20 cellular contexts compared by ENCODE assay signal in the genomic region with DNA sequence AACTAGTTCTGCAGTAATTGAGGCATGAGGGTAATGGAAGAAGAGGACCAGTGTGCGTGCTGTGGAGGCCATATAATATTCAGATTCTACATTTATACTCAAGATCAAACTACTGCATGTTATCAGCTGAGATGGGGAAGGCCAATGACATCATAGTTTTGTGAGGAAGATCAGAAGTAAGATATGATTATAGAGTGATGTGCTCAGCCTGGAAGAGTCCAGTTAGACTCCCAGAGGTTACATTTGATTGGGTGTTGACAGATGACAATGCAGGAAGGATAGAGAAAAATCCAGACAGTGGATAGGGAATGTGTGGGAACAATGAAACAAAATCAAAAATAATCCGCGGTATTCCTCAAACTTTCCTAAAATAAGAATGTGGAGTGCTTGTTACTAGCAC. TPM values are rescaled to one million over a fixed set of nuclear protein-coding genes. Genes with fewer than 3 reads are reported as not detected.
DNase-seq lines count a peak whose midpoint lies in the region; ATAC-seq, FAIRE-seq and TF ChIP-seq lines count a peak whose summit lies in the region.
"Had no signal": no experiment of that assay in that cellular context is flagged by ENCODE, and none has a peak within 500 bp of the region (broad histone marks: within the 10 kb centered on the region; RNA-seq: fewer than 3 reads in every experiment).

No MANE protein-coding gene starts in this region.

- H3K79me2 ChIP-seq in HepG2 (ENCODE audit: insufficient read depth, low read length) = peaks cover 24% of the 10 kb centered on the region
- peaks cover 11% of the 10 kb centered on the region for H3K79me2 ChIP-seq in GM12878 (ENCODE audit: control insufficient read depth, insufficient read depth, low read length)

- POLR2A ChIA-PET in HepG2 (lab: Yijun Ruan, JAX) (no interaction called here), HEK293 (lab: Yijun Ruan, JAX) (no interaction called here), GM12878 (lab: Charles Lee) (interaction anchor here (2.0 kb wide), 1 partner anchor 34 kb away, joined by 8 read pairs; no protein-coding TSS in a partner anchor)

- H3K4me2 ChIP-seq in HepG2 (ENCODE audit: low read depth, low read length) (no peak overlapping the region), GM12878 (ENCODE audit: control insufficient read depth, insufficient read depth) (no peak overlapping the region)
- H3K4me2 ChIP-seq: BLaER1 treated with 17β-estradiol and CSF1 and Interleukin-3, amounts not matched to agents 10 nM and 100 nM had no signal

- H3K36me3 Mint-ChIP-seq in activated naive CD8-positive, alpha-beta T cell treated with anti-CD3 and anti-CD28 coated beads, Interleukin-2, amount 50 U/mL, for 24 hours (ENCODE audit: low read depth) = no peaks in the 10 kb centered on the region
- H3K36me3 Mint-ChIP-seq: CD8-positive, alpha-beta T cell had no signal

- H3K27ac Mint-ChIP-seq in activated naive CD8-positive, alpha-beta T cell treated with anti-CD3 and anti-CD28 coated beads, Interleukin-2, amount 50 U/mL, for 24 hours = no peak overlapping the region
- H3K27ac Mint-ChIP-seq: B cell, IgD-negative memory B cell had no signal

- no peak overlapping the region for H2AFZ ChIP-seq in HepG2 (ENCODE audit: low read length)
- H2AFZ ChIP-seq in GM12878 (ENCODE audit: control insufficient read depth, low read depth, low read length) = no peak overlapping the region

- RAD21 ChIA-PET in GM12878 (lab: Charles Lee; ENCODE audit: unreplicated experiment) = interaction anchor here (3.2 kb wide), 1 partner anchor 106 kb away, joined by 16 read pairs; no protein-coding TSS in a partner anchor

- H3K27ac ChIP-seq in HepG2 (ENCODE audit: extremely low read length, insufficient read depth, low read length) = no peak overlapping the region
- no peak overlapping the region for H3K27ac ChIP-seq in right lobe of liver
- no peak overlapping the region for H3K27ac ChIP-seq in HEK293 (ENCODE audit: extremely low read depth, low read depth, low read length)
- no peak overlapping the region for H3K27ac ChIP-seq in GM12878 (ENCODE audit: control insufficient read depth, insufficient read depth)
- H3K27ac ChIP-seq: BLaER1 treated with 17β-estradiol and CSF1 and Interleukin-3, amounts not matched to agents 10 nM and 100 nM; HL-60 had no signal

- no peak overlapping the region for H3K4me3 ChIP-seq in HepG2 (replicated peaks in 1 of 3; ENCODE audit: insufficient read depth in 1 of 3, low read depth in 2 of 3, low read length in 3 of 3)
- no peak overlapping the region for H3K4me3 ChIP-seq in right lobe of liver
- no peak overlapping the region for H3K4me3 ChIP-seq in HEK293 (ENCODE audit: low read depth, low read length)
- no peak overlapping the region for H3K4me3 ChIP-seq in GM12878
- H3K4me3 ChIP-seq: BLaER1 treated with 17β-estradiol and CSF1 and Interleukin-3, amounts not matched to agents 10 nM and 100 nM had no signal

- peaks cover 2% of the 10 kb centered on the region for H3K27me3 Mint-ChIP-seq in activated naive CD8-positive, alpha-beta T cell treated with anti-CD3 and anti-CD28 coated beads, Interleukin-2, amount 50 U/mL, for 24 hours
- H3K27me3 Mint-ChIP-seq: B cell had no signal

- peaks cover 25% of the 10 kb centered on the region for H3K4me1 Mint-ChIP-seq in activated naive CD8-positive, alpha-beta T cell treated with anti-CD3 and anti-CD28 coated beads, Interleukin-2, amount 50 U/mL, for 24 hours

- SMC1A ChIA-PET in GM12878 (lab: Charles Lee; ENCODE audit: uncharacterized antibody, unreplicated experiment) = interaction anchor here (3.9 to 7.1 kb wide), 3 partner anchors 8 to 28 kb away, joined by 19 to 67 read pairs (median 22); no protein-coding TSS in a partner anchor

- TF ChIP-seq EP300 in HepG2 (IDR thresholded peaks at IDR 0.05; ENCODE audit: low read depth in 2 of 2, low read length in 2 of 2) (no peak), HepG2 (CRISPR knock-in tag; IDR thresholded peaks at IDR 0.05; ENCODE audit: borderline replicate concordance) (no peak), GM12878 (IDR thresholded peaks at IDR 0.05; ENCODE audit: borderline replicate concordance in 1 of 2, control insufficient read depth in 1 of 2, low read depth in 2 of 2, low read length in 2 of 2) (no peak)

- no peaks in the 10 kb centered on the region for H4K20me1 ChIP-seq in HepG2 (ENCODE audit: insufficient read depth, low read length)
- no peaks in the 10 kb centered on the region for H4K20me1 ChIP-seq in GM12878 (ENCODE audit: control insufficient read depth, insufficient read depth)

- H3K9me3 Mint-ChIP-seq in activated naive CD8-positive, alpha-beta T cell treated with anti-CD3 and anti-CD28 coated beads, Interleukin-2, amount 50 U/mL, for 24 hours = no peaks in the 10 kb centered on the region
- H3K9me3 Mint-ChIP-seq: CD8-positive, alpha-beta T cell had no signal

- CTCF ChIA-PET in HepG2 (lab: Yijun Ruan, JAX; ENCODE audit: low intra/inter-chr PET ratio, low total read pairs) (no interaction called here), HEK293 (lab: Yijun Ruan, JAX) (interaction anchor here (1.0 kb wide), 1 partner anchor 96 kb away, joined by 4 read pairs; no protein-coding TSS in a partner anchor), GM12878 (lab: Yijun Ruan, JAX) (interaction anchor here (1.0 to 4.4 kb wide), 5 partner anchors 8 to 107 kb away, joined by 3 to 35 read pairs (median 4); no protein-coding TSS in a partner anchor)

- DNase-seq in HepG2 (ENCODE audit: low spot score) (no peak), right lobe of liver (no peak), GM12878 (ENCODE audit: low read depth, low spot score) (no peak), AG20443 (ENCODE audit: low spot score) (no peak), mesenteric fat pad (ENCODE audit: low spot score) (no peak)
- no peak for DNase-seq in activated naive CD8-positive, alpha-beta T cell treated with anti-CD3 and anti-CD28 coated beads, Interleukin-2, amount 50 U/mL, for 24 hours
- DNase-seq: 8988T; Calu3; CD8-positive, alpha-beta T cell; DMS79 treated with DMSO at 0.1 percent for 48 hours; EL; GOT3; H7; KG1 had no signal

- ATAC-seq in HepG2 (no peak), right lobe of liver (no peak), GM12878 (peak; percentile 41)
- ATAC-seq in activated naive CD8-positive, alpha-beta T cell treated with anti-CD3 and anti-CD28 coated beads, Interleukin-2, amount 50 U/mL, for 24 hours = no peak
- ATAC-seq: CD8-positive, alpha-beta T cell had no signal

- TF ChIP-seq POLR2A in HepG2 (IDR thresholded peaks at IDR 0.05; ENCODE audit: insufficient read depth in 1 of 2, low read depth in 2 of 2, low read length in 2 of 2) (no peak), right lobe of liver (IDR thresholded peaks at IDR 0.05) (no peak), GM12878 (IDR thresholded peaks at IDR 0.05; ENCODE audit: low read depth, low read length) (no peak)

- TF ChIP-seq RAD21 in HepG2 (CRISPR knock-in tag; IDR thresholded peaks at IDR 0.05) = no peak
- TF ChIP-seq RAD21 in GM12878 (IDR thresholded peaks at IDR 0.05; ENCODE audit: insufficient read depth, low read depth, low read length) = no peak

- TF ChIP-seq CTCF in HepG2 (CRISPR knock-in tag; IDR thresholded peaks at IDR 0.05) = no peak
- TF ChIP-seq CTCF in right lobe of liver (IDR thresholded peaks at IDR 0.05) = no peak
- no peak for TF ChIP-seq CTCF in HEK293 (tag by site-specific recombination; IDR thresholded peaks at IDR 0.05)
- no peak for TF ChIP-seq CTCF in GM12878 (IDR thresholded peaks at IDR 0.05 in 2 of 3, conservative IDR thresholded peaks at IDR 0.05 in 1 of 3; ENCODE audit: control insufficient read depth in 2 of 3, extremely low read depth in 1 of 3, insufficient read depth in 1 of 3, low read depth in 3 of 3, low read length in 3 of 3)

- FAIRE-seq in HepG2 (lab: Jason Lieb, UNC) (no peak), GM12878 (lab: Jason Lieb, UNC) (no peak)
- FAIRE-seq: GM18507 had no signal

- H3K9me3 ChIP-seq in HepG2 (ENCODE audit: low read length) = peaks cover 10% of the 10 kb centered on the region; the same call in 1 of the 2 replicates
- peaks cover 0 to 2% (median 0%) of the 10 kb centered on the region in 4 donors for H3K9me3 ChIP-seq in right lobe of liver
- H3K9me3 ChIP-seq in HEK293 (ENCODE audit: control insufficient read depth, insufficient read depth, low read depth, low read length) = no peaks in the 10 kb centered on the region
- H3K9me3 ChIP-seq in GM12878 (replicated peaks; ENCODE audit: control insufficient read depth, insufficient read depth, low read length) = peaks cover 8% of the 10 kb centered on the region; the same call in 2 of the 3 replicates

- BruUV-seq in HepG2 (replicated peaks; lab: Mats Ljungman, UMichigan) = no TSS peak
- BruUV-seq in GM12878 (replicated peaks; lab: Mats Ljungman, UMichigan) = no TSS peak

- H3K36me3 ChIP-seq in HepG2 (replicated peaks in 1 of 2; ENCODE audit: control insufficient read depth in 1 of 2, insufficient read depth in 2 of 2, low read length in 2 of 2) (0 out of 5 replicates have a peak, but pooled peaks cover 0 to 4% of the 10 kb centered on the region in 2 experiments), right lobe of liver (no peaks in the 10 kb centered on the region), HEK293 (ENCODE audit: control insufficient read depth in 2 of 2, insufficient read depth in 1 of 2, low read length in 2 of 2) (no peaks in the 10 kb centered on the region), GM12878 (ENCODE audit: control insufficient read depth in 2 of 2, insufficient read depth in 2 of 2, low read length in 1 of 2) (no peaks in the 10 kb centered on the region)

- in situ Hi-C loops in HepG2 (cut with HindIII; ENCODE audit: extremely low pct_ligation_motif_present, low pct_unique_long_range_greater_than_20kb) = no loop called here
- in situ Hi-C loops in GM12878 (cut with MboI) = no loop called here

- WGBS in HepG2 (ENCODE audit: low lambda C conversion rate) = 99% methylated on average over 3 of the region's 3 CpGs
- WGBS in right lobe of liver (ENCODE audit: insufficient coverage, low coverage, low lambda C conversion rate, missing lambda C conversion rate) = 97% methylated on average over 3 of the region's 3 CpGs
- 97% methylated on average over 3 of the region's 3 CpGs for WGBS in GM12878 (ENCODE audit: insufficient coverage, insufficient replicate concordance, low lambda C conversion rate, missing lambda C conversion rate)

- no peak overlapping the region for H3K9ac ChIP-seq in HepG2 (ENCODE audit: insufficient read depth, low read depth, low read length)
- no peak overlapping the region for H3K9ac ChIP-seq in GM12878 (ENCODE audit: control insufficient read depth, insufficient read depth, low read length)
- H3K9ac ChIP-seq: BLaER1 treated with 17β-estradiol and CSF1 and Interleukin-3, amounts not matched to agents 10 nM and 100 nM had no signal

- H3K4me1 ChIP-seq in HepG2 (ENCODE audit: insufficient read depth, low read length) (peaks cover 30% of the 10 kb centered on the region), right lobe of liver (peaks cover 0 to 40% (median 21%) of the 10 kb centered on the region in 4 donors), HEK293 (ENCODE audit: control insufficient read depth, insufficient read depth, low read length) (no peaks in the 10 kb centered on the region), GM12878 (ENCODE audit: control insufficient read depth, insufficient read depth, low read length) (peaks cover 10% of the 10 kb centered on the region)
- H3K4me1 ChIP-seq: BLaER1 treated with 17β-estradiol and CSF1 and Interleukin-3, amounts not matched to agents 10 nM and 100 nM had no signal

- H3K27me3 ChIP-seq in HepG2 (ENCODE audit: control insufficient read depth in 1 of 2, insufficient read depth in 2 of 2, low read length in 2 of 2) (no peaks in the 10 kb centered on the region), right lobe of liver (no peaks in the 10 kb centered on the region), GM12878 (replicated peaks in 1 of 2; ENCODE audit: control insufficient read depth in 2 of 2, insufficient read depth in 2 of 2, low read length in 1 of 2) (no peaks in the 10 kb centered on the region)
- H3K27me3 ChIP-seq: BLaER1 treated with 17β-estradiol and CSF1 and Interleukin-3, amounts not matched to agents 10 nM and 100 nM had no signal

- no peak overlapping the region for H3K4me3 Mint-ChIP-seq in activated naive CD8-positive, alpha-beta T cell treated with anti-CD3 and anti-CD28 coated beads, Interleukin-2, amount 50 U/mL, for 24 hours
- H3K4me3 Mint-ChIP-seq: B cell; CD8-positive, alpha-beta T cell had no signal

- intact Hi-C loops in HepG2 (cut with micrococcal nuclease; ENCODE audit: unreplicated experiment) (loop anchor here (2.0 kb wide), 1 partner anchor 34 kb away; the partner anchor contains the start of gene GOLIM4), right lobe of liver (cut with DNase I) (no loop called here), GM12878 (cut with micrococcal nuclease; ENCODE audit: unreplicated experiment) (loop anchor here (2.0 kb wide), 1 partner anchor 34 kb away; the partner anchor contains the start of gene GOLIM4)

RNA-seq across cellular contexts. Expression of gene GOLIM4, which starts 35.4 kb away (rescaled TPM):
- total RNA-seq in HepG2 (2016; rRNA removed; fragmentation: Illumina TruSeq; extraction: Trizol) (31.5 and 47.7 TPM in 2 replicates), right lobe of liver (10 to 100 TPM; 33.3 to 44.9 (median 36.6) TPM), GM12878 (2014; rRNA removed) (19.4 and 22.0 TPM in 2 replicates), GM12878 (2014; rRNA removed; fragmentation: Illumina TruSeq; extraction: Trizol) (25.2 and 26.2 TPM in 2 replicates), GM12878 (2021) (19.3 and 20.1 TPM in 2 replicates), mesenteric fat pad (26.0 TPM)
- 7.7 and 9.3 TPM in 2 replicates for total RNA-seq in HepG2 (2016; cell fraction: cytosol; rRNA removed; fragmentation: Illumina TruSeq; extraction: Trizol; ENCODE audit: low read depth)
- 33.4 and 49.5 TPM in 2 replicates for total RNA-seq in HepG2 (2016; cell fraction: insoluble cytoplasmic fraction; rRNA removed; fragmentation: Illumina TruSeq; extraction: Trizol)
- 11.5 and 12.4 TPM in 2 replicates for total RNA-seq in HepG2 (2016; cell fraction: membrane; rRNA removed; fragmentation: Illumina TruSeq; extraction: Trizol)
- total RNA-seq in HepG2 (2016; cell fraction: nucleus; rRNA removed; fragmentation: Illumina TruSeq; extraction: Trizol) = 45.0 and 48.7 TPM in 2 replicates
- polyA plus RNA-seq in HepG2 (2011; rRNA removed) (10.8 and 10.9 TPM in 2 replicates), GM12878 (2011; rRNA removed) (11.7 and 12.9 TPM in 2 replicates), GM12878 (2014; fragmentation: Illumina TruSeq; extraction: Trizol) (24.2 and 24.6 TPM in 2 replicates), GM12878 (2014; fragmentation: Nextera tagmentation; extraction: Ambion mirVana) (10 to 100 TPM; 11.1 to 14.6 TPM), GM12878 (2014; rRNA removed) (14.4 TPM in 2 replicates), GM12878 (2016; fragmentation: Nextera tagmentation; extraction: Ambion mirVana) (10 to 100 TPM; 26.6 to 32.4 TPM)
- polyA plus RNA-seq in HepG2 (2011; cell fraction: cytosol; rRNA removed) = 13.3 and 13.6 TPM in 2 replicates
- 12.0 and 12.4 TPM in 2 replicates for polyA plus RNA-seq in HepG2 (2011; cell fraction: nucleus; rRNA removed)
- polyA plus RNA-seq in HepG2 (2012) = 26.9 and 28.2 TPM in 2 replicates
- polyA plus RNA-seq in HepG2 (2016; cell fraction: cytosol; fragmentation: Illumina TruSeq; extraction: Trizol; ENCODE audit: low read depth) = 1.1 and 1.4 TPM in 2 replicates
- polyA plus RNA-seq in HepG2 (2016; cell fraction: insoluble cytoplasmic fraction; fragmentation: Illumina TruSeq; extraction: Trizol; ENCODE audit: low read depth) = 26.8 and 32.2 TPM in 2 replicates
- 3.4 and 3.7 TPM in 2 replicates for polyA plus RNA-seq in HepG2 (2016; cell fraction: membrane; fragmentation: Illumina TruSeq; extraction: Trizol; ENCODE audit: low read depth)
- polyA plus RNA-seq in HepG2 (2016; cell fraction: nucleus; fragmentation: Illumina TruSeq; extraction: Trizol; ENCODE audit: insufficient read depth, low read depth) = 44.3 and 45.5 TPM in 2 replicates
- polyA minus RNA-seq in HepG2 (2011; rRNA and poly(A)+ RNA removed; ENCODE audit: low replicate concordance) = 15.3 and 32.9 TPM in 2 replicates
- polyA minus RNA-seq in HepG2 (2011; cell fraction: cytosol; rRNA and poly(A)+ RNA removed) = 24.1 and 25.6 TPM in 2 replicates
- polyA minus RNA-seq in HepG2 (2011; cell fraction: nucleus; rRNA and poly(A)+ RNA removed) = 36.9 and 37.2 TPM in 2 replicates
- total RNA-seq in GM12878 (2013; cell fraction: nucleolus; rRNA removed) = 42.8 and 52.3 TPM in 2 replicates
- 6.4 TPM for polyA plus RNA-seq in GM12878 (2011; ENCODE audit: low read depth)
- 9.0 and 12.2 TPM in 2 replicates for polyA plus RNA-seq in GM12878 (2011; cell fraction: cytosol; rRNA removed)
- polyA plus RNA-seq in GM12878 (2011; cell fraction: nucleus; rRNA removed) = 12.0 and 16.4 TPM in 2 replicates
- polyA plus RNA-seq in GM12878 (2012) = 9.6 and 12.5 TPM in 2 replicates
- 15.4 and 25.7 TPM in 2 replicates for polyA minus RNA-seq in GM12878 (2011; rRNA and poly(A)+ RNA removed)
- 10.0 and 15.3 TPM in 2 replicates for polyA minus RNA-seq in GM12878 (2011; cell fraction: cytosol; rRNA and poly(A)+ RNA removed)
- 12.0 and 26.5 TPM in 2 replicates for polyA minus RNA-seq in GM12878 (2011; cell fraction: nucleus; rRNA and poly(A)+ RNA removed)

Comparison
In these comparisons a context has a peak if more than half of its experiments do, and no peak if none do; other contexts are left out.
1. intact Hi-C loops: an anchor here in HepG2 (2.0 kb wide) and GM12878 (2.0 kb wide); none called in right lobe of liver.
2. Of the 63 proteins assayed by ChIP-seq in both HepG2 and HEK293: peak only in HepG2: none; only in HEK293: ATF2; in both: none; in neither: 62.